ENCODE assay signal across 27 cellular contexts in genomic region chrX:65994519-65995501, GRCh38. TPM values are rescaled to one million over a fixed set of nuclear protein-coding genes. Genes with fewer than 3 reads are reported as not detected.
A peak's percentile ranks its signal among the peaks of the same experiment; 100 is the strongest.
DNase-seq lines count a peak whose midpoint lies in the region; ATAC-seq, FAIRE-seq and TF ChIP-seq lines count a peak whose summit lies in the region.
"Had no signal": no experiment of that assay in that cellular context is flagged by ENCODE, and none has a peak within 500 bp of the region (broad histone marks: within the 10 kb centered on the region; RNA-seq: fewer than 3 reads in every experiment).

No MANE protein-coding gene starts in this region.

- H3K4me3 Mint-ChIP-seq in stimulated activated memory B cell treated with anti-CD40 and anti-IgM and Interleukin-4, amounts not matched to agents 10 μg/mL and 1 μg/mL and 100 μg/mL, for 72 hours: no peak overlapping the region
- H3K4me3 Mint-ChIP-seq in nephron progenitor cell: no peak overlapping the region
- H3K4me3 Mint-ChIP-seq: dendritic cell treated with granulocyte-macrophage colony-stimulating factor and Interleukin-4, amounts not matched to agents 40 ng/mL and 50 ng/mL, for 4 days; endodermal cell; nephron had no signal

- no peak overlapping the region for H3K27ac Mint-ChIP-seq in activated naive CD4-positive, alpha-beta T cell treated with anti-CD3 and anti-CD28 coated beads, Interleukin-2, amount 50 U/mL, for 72 hours
- peak overlapping the region; percentile 58 for H3K27ac Mint-ChIP-seq in stimulated activated memory B cell treated with anti-CD40 and anti-IgM and Interleukin-4, amounts not matched to agents 10 μg/mL and 1 μg/mL and 100 μg/mL, for 72 hours
- no peak overlapping the region for H3K27ac Mint-ChIP-seq in nephron progenitor cell
- H3K27ac Mint-ChIP-seq: activated T-helper 2 cell treated with anti-CD3 and anti-CD28 coated beads, Interferon-gamma antibody, Interleukin-2, Interleukin-4, amounts not matched to agents 10 μg/mL and 5 μg/mL and 100 μg/mL, durations not matched to agents 14 hours and 24 hours and 36 hours; dendritic cell treated with granulocyte-macrophage colony-stimulating factor and Interleukin-4, amounts not matched to agents 40 ng/mL and 50 ng/mL, for 4 days; endodermal cell; nephron had no signal

- ATAC-seq in activated naive CD4-positive, alpha-beta T cell treated with anti-CD3 and anti-CD28 coated beads, Interleukin-2, amount 50 U/mL, for 72 hours: peak; percentile 18 to 88
- no peak for ATAC-seq in stimulated activated memory B cell treated with anti-CD40 and anti-IgM and Interleukin-4, amounts not matched to agents 10 μg/mL and 1 μg/mL and 100 μg/mL, for 72 hours
- no peak for ATAC-seq in GM19463 (IDR thresholded peaks at IDR 0.05; ENCODE audit: unreplicated experiment)

- H3K27me3 ChIP-seq in HL-60 (ENCODE audit: insufficient read depth, poor library complexity, severe bottlenecking) (no peaks in the 10 kb centered on the region), WERI-Rb-1 (ENCODE audit: insufficient read depth, low read depth, severe bottlenecking) (peaks cover 7% of the 10 kb centered on the region)
- H3K27me3 ChIP-seq: esophagus muscularis mucosa, ovary, SJCRH30 had no signal

- H3K27ac ChIP-seq in HL-60 (replicated peaks): peak overlapping the region; percentile 92
- no peak overlapping the region for H3K27ac ChIP-seq in WERI-Rb-1
- H3K27ac ChIP-seq: esophagus muscularis mucosa, lower lobe of right lung, ovary, SJCRH30 had no signal

- FAIRE-seq in GM19239 (lab: Jason Lieb, UNC): peak; percentile 78
- FAIRE-seq: frontal cortex had no signal

- H3K9me3 ChIP-seq in WERI-Rb-1 (ENCODE audit: severe bottlenecking): no peaks in the 10 kb centered on the region
- H3K9me3 ChIP-seq: esophagus muscularis mucosa, lower lobe of right lung, ovary, SJCRH30 had no signal

- H3K4me1 Mint-ChIP-seq in stimulated activated memory B cell treated with anti-CD40 and anti-IgM and Interleukin-4, amounts not matched to agents 10 μg/mL and 1 μg/mL and 100 μg/mL, for 72 hours: peaks cover 19% of the 10 kb centered on the region
- no peaks in the 10 kb centered on the region for H3K4me1 Mint-ChIP-seq in nephron progenitor cell
- H3K4me1 Mint-ChIP-seq: nephron had no signal

- no peaks in the 10 kb centered on the region for H3K36me3 ChIP-seq in WERI-Rb-1
- H3K36me3 ChIP-seq: esophagus muscularis mucosa, lower lobe of right lung, ovary, SJCRH30 had no signal

- H3K27me3 Mint-ChIP-seq in stimulated activated memory B cell treated with anti-CD40 and anti-IgM and Interleukin-4, amounts not matched to agents 10 μg/mL and 1 μg/mL and 100 μg/mL, for 72 hours: no peaks in the 10 kb centered on the region
- H3K27me3 Mint-ChIP-seq in nephron progenitor cell (ENCODE audit: low read depth, poor library complexity): peaks cover 3% of the 10 kb centered on the region

- H3K4me3 ChIP-seq in HL-60 (replicated peaks; ENCODE audit: insufficient read depth, low read length): no peak overlapping the region
- no peak overlapping the region for H3K4me3 ChIP-seq in WERI-Rb-1 (ENCODE audit: low read depth, low read length)
- H3K4me3 ChIP-seq: esophagus muscularis mucosa, lower lobe of right lung, ovary, SJCRH30, smooth muscle cell had no signal

- H3K36me3 Mint-ChIP-seq in activated naive CD4-positive, alpha-beta T cell treated with anti-CD3 and anti-CD28 coated beads, Interleukin-2, amount 50 U/mL, for 72 hours: peaks cover 0 to 16% of the 10 kb centered on the region in 2 donors
- H3K36me3 Mint-ChIP-seq in stimulated activated memory B cell treated with anti-CD40 and anti-IgM and Interleukin-4, amounts not matched to agents 10 μg/mL and 1 μg/mL and 100 μg/mL, for 72 hours: no peaks in the 10 kb centered on the region
- H3K36me3 Mint-ChIP-seq in nephron progenitor cell (ENCODE audit: low read depth): no peaks in the 10 kb centered on the region

- peaks cover 0 to 7% of the 10 kb centered on the region in 2 donors for H3K9me3 Mint-ChIP-seq in activated naive CD4-positive, alpha-beta T cell treated with anti-CD3 and anti-CD28 coated beads, Interleukin-2, amount 50 U/mL, for 72 hours
- H3K9me3 Mint-ChIP-seq in stimulated activated memory B cell treated with anti-CD40 and anti-IgM and Interleukin-4, amounts not matched to agents 10 μg/mL and 1 μg/mL and 100 μg/mL, for 72 hours: no peaks in the 10 kb centered on the region
- H3K9me3 Mint-ChIP-seq in nephron progenitor cell: peaks cover 45% of the 10 kb centered on the region
- H3K9me3 Mint-ChIP-seq: dendritic cell treated with granulocyte-macrophage colony-stimulating factor and Interleukin-4, amounts not matched to agents 40 ng/mL and 50 ng/mL, for 4 days had no signal

- TF ChIP-seq CTCF in HL-60 (IDR thresholded peaks at IDR 0.05; ENCODE audit: insufficient read depth, low read length): no peak
- no peak for TF ChIP-seq CTCF in nephron progenitor cell (IDR thresholded peaks at IDR 0.05)
- TF ChIP-seq CTCF in WERI-Rb-1 (IDR thresholded peaks at IDR 0.05; ENCODE audit: low read depth, low read length): no peak

- DNase-seq in activated naive CD4-positive, alpha-beta T cell treated with anti-CD3 and anti-CD28 coated beads, Interleukin-2, amount 50 U/mL, for 72 hours (ENCODE audit: low spot score in 2 of 2): no peak
- DNase-seq in activated naive CD4-positive, alpha-beta T cell (lab: John Stamatoyannopoulos, UW): no peak
- DNase-seq in GM19239 (ENCODE audit: insufficient read length, low spot score) (no peak), HL-60 (ENCODE audit: low read depth in 1 of 2, low spot score in 1 of 2) (no peak), nephron progenitor cell (no peak), WERI-Rb-1 (no peak)
- DNase-seq: activated CD4-positive, CD25-positive, alpha-beta regulatory T cell; C1 segment of cervical spinal cord; Calu3; central memory CD4-positive, alpha-beta T cell; endodermal cell; lower lobe of right lung; NCI-H1092 treated with DMSO at 0.1 percent for 48 hours; NCI-H748 treated with DMSO at 0.1 percent for 48 hours; ovary; SJCRH30 had no signal

RNA-seq across cellular contexts. Expression of gene VSIG4, which starts 45.1 kb away (rescaled TPM):
- under 1 TPM in 1 of 2 donors, not detected in 1; 0.57 TPM for total RNA-seq in activated naive CD4-positive, alpha-beta T cell treated with anti-CD3 and anti-CD28 coated beads, Interleukin-2, amount 50 U/mL, for 72 hours
- total RNA-seq: activated T-helper 2 cell treated with anti-CD3 and anti-CD28 coated beads, Interferon-gamma antibody, Interleukin-2, Interleukin-4, amounts not matched to agents 10 μg/mL and 5 μg/mL and 100 μg/mL, durations not matched to agents 14 hours and 24 hours and 36 hours; Calu3; endodermal cell; H4; HT-29; RPMI7951; SJCRH30; smooth muscle cell had no signal

Comparison
In these comparisons a context has a peak if more than half of its experiments do, and no peak if none do; other contexts are left out.
1. ATAC-seq: peak in activated naive CD4-positive, alpha-beta T cell treated with anti-CD3 and anti-CD28 coated beads, Interleukin-2, amount 50 U/mL, for 72 hours (2 of 2); none in stimulated activated memory B cell treated with anti-CD40 and anti-IgM and Interleukin-4, amounts not matched to agents 10 μg/mL and 1 μg/mL and 100 μg/mL, for 72 hours (single experiment) and GM19463 (single experiment).